8 cellular contexts compared by ENCODE assay signal in genomic region chr20:25867776-25868649, GRCh38.
A peak's percentile ranks its signal among the peaks of the same experiment; 100 is the strongest.
DNase-seq lines count a peak whose midpoint lies in the region; ATAC-seq lines count a peak whose summit lies in the region.

No MANE protein-coding gene starts in this region.

- no peaks in the 10 kb centered on the region for H3K9me3 ChIP-seq in adipocyte (ENCODE audit: control insufficient read depth, low read length)

- H3K4me1 ChIP-seq in adipocyte (ENCODE audit: control insufficient read depth, insufficient read depth, low read length): peaks cover 9% of the 10 kb centered on the region
- no peaks in the 10 kb centered on the region for H3K4me1 ChIP-seq in urinary bladder (ENCODE audit: insufficient read depth)

- H3K4me3 ChIP-seq in adipocyte (ENCODE audit: low read length) (peak overlapping the region; percentile 75), urinary bladder (ENCODE audit: low read depth, low read length) (peak overlapping the region; percentile 9)

- H3K27ac ChIP-seq in urinary bladder (ENCODE audit: low read depth): no peak overlapping the region

- WGBS in urinary bladder: 19% methylated on average over 46 of the region's 46 CpGs

- DNase-seq in DMS 273 (lab: John Stamatoyannopoulos, UW; ENCODE audit: unreplicated experiment): peak; percentile 88
- DNase-seq in RPMI8226: peak; percentile 77
- peak; percentile 76 for DNase-seq in adipocyte (ENCODE audit: low read depth)
- peak; percentile 86 for DNase-seq in left cardiac atrium
- peak; percentile 78 for DNase-seq in pons (ENCODE audit: low spot score)
- DNase-seq in NCI-H2081 treated with DMSO at 0.1 percent for 48 hours (lab: John Stamatoyannopoulos, UW): no peak

- H3K36me3 ChIP-seq in adipocyte (ENCODE audit: control insufficient read depth, insufficient read depth, low read length, severe bottlenecking): no peaks in the 10 kb centered on the region
- H3K36me3 ChIP-seq in urinary bladder (ENCODE audit: insufficient read depth): no peaks in the 10 kb centered on the region

- H3K9ac ChIP-seq in adipocyte (ENCODE audit: low read length): peak overlapping the region; percentile 52

- intact Hi-C loops in left cardiac atrium (cut with DNase I): no loop called here

- ATAC-seq in HG02763 (IDR thresholded peaks at IDR 0.05; ENCODE audit: unreplicated experiment) (peak; percentile 66), left cardiac atrium (peak; percentile 90 to 96)

- peaks cover 16% of the 10 kb centered on the region for H3K27me3 ChIP-seq in adipocyte (replicated peaks; ENCODE audit: control insufficient read depth, insufficient read depth, low read length)
